7 cellular contexts compared by ENCODE assay signal in the genomic region with DNA sequence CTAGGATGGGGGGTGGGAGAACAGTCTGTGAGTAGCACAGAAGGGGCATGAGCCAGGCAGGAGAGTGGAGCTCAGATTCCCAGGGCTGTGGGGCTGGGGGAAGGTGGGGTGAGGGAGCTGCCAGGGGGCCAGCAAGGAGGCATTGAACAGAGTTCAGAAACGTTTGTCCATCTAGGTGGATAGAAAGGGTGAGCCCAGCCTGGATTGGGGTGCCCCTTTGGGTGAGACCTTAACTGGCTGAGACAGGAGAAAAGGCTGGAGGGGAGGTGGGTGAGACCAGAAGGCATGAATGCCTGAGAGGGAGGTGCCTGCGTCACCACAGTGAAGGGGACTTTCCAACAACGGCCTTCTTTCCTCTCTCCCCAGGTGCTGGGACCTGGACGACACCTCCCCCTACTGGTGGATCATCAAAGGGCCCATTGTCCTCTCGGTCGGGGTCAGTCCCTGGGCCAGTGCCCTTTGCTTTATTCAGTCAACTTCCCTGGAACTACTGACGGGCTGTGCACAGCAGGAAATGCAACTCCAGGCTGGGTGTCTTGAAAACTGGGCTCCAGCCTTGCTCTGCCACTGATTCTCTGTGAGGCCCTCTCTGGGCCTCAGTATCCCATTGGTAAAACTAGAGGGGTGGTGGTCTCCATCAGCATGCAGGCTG. TPM values are rescaled to one million over a fixed set of nuclear protein-coding genes. Genes with fewer than 3 reads are reported as not detected.
A peak's percentile ranks its signal among the peaks of the same experiment; 100 is the strongest.
DNase-seq lines count a peak whose midpoint lies in the region; ATAC-seq, FAIRE-seq and TF ChIP-seq lines count a peak whose summit lies in the region.

No MANE protein-coding gene starts in this region.

- no peak for FAIRE-seq in RCC 7860 (lab: Jason Lieb, UNC)

- H3K36me3 ChIP-seq in lung (ENCODE audit: control insufficient read depth in 2 of 2, insufficient read depth in 2 of 2, low read length in 2 of 2) (no peaks in the 10 kb centered on the region), upper lobe of right lung (no peaks in the 10 kb centered on the region)

- intact Hi-C loops in upper lobe of right lung (cut with DNase I), result loop anchor here (10.0 kb wide), 1 partner anchor 170 kb away; no protein-coding TSS in a partner anchor

- H3K27me3 ChIP-seq in lung (ENCODE audit: control insufficient read depth, insufficient read depth) (no peaks in the 10 kb centered on the region), upper lobe of right lung (no peaks in the 10 kb centered on the region)

- H3K9me3 ChIP-seq in lung (ENCODE audit: control insufficient read depth in 2 of 2, insufficient read depth in 1 of 2, low read length in 1 of 2) (no peaks in the 10 kb centered on the region), upper lobe of right lung (no peaks in the 10 kb centered on the region)

- WGBS in lung, 2 donors, result 19 to 21% methylated on average over 7 of the region's 7 CpGs

- H3K4me1 ChIP-seq in lung (ENCODE audit: control insufficient read depth in 2 of 2, insufficient read depth in 2 of 2, low read length in 2 of 2), result peaks cover 0 to 25% of the 10 kb centered on the region in 2 donors
- H3K4me1 ChIP-seq in upper lobe of right lung, result no peaks in the 10 kb centered on the region

- TF ChIP-seq CTCF in lung (IDR thresholded peaks at IDR 0.05; ENCODE audit: control extremely low read depth, extremely low read depth) (peak; percentile 49), upper lobe of right lung (IDR thresholded peaks at IDR 0.05) (peak; percentile 76)

- peak overlapping the region in 1 of 2 donors; percentile 52 for H3K27ac ChIP-seq in lung (ENCODE audit: low read depth in 1 of 2, low read length in 1 of 2)
- H3K27ac ChIP-seq in upper lobe of right lung, result no peak overlapping the region

- DNase-seq in ELR (ENCODE audit: low read depth) (peak; percentile 73), RCC 7860 (ENCODE audit: low spot score) (peak; percentile 47), cerebellar cortex (ENCODE audit: low spot score) (peak; percentile 44), lung (ENCODE audit: low spot score) (peak; percentile 75), upper lobe of right lung (peak; percentile 81)

- peak; percentile 88 for ATAC-seq in GM19452 (IDR thresholded peaks at IDR 0.05; ENCODE audit: unreplicated experiment)
- ATAC-seq in HG03342 (IDR thresholded peaks at IDR 0.05; ENCODE audit: unreplicated experiment), result peak; percentile 89
- ATAC-seq in lung (ENCODE audit: insufficient read depth, low FRiP score), result peak; percentile 65
- peak; percentile 90 for ATAC-seq in upper lobe of right lung

- H3K4me3 ChIP-seq in lung, result no peak overlapping the region
- H3K4me3 ChIP-seq in upper lobe of right lung, result no peak overlapping the region

RNA-seq across cellular contexts. Expression of a gene that starts 11.0 kb away (rescaled TPM):
- under 1 TPM in 1 of 2 donors, not detected in 1; 0.77 TPM for total RNA-seq in lung
- under 1 TPM; 0.38 to 0.77 TPM for polyA plus RNA-seq in lung
- total RNA-seq in upper lobe of right lung, result not detected
